Comparison of ENCODE assay signal across 32 cellular contexts in the genomic region with DNA sequence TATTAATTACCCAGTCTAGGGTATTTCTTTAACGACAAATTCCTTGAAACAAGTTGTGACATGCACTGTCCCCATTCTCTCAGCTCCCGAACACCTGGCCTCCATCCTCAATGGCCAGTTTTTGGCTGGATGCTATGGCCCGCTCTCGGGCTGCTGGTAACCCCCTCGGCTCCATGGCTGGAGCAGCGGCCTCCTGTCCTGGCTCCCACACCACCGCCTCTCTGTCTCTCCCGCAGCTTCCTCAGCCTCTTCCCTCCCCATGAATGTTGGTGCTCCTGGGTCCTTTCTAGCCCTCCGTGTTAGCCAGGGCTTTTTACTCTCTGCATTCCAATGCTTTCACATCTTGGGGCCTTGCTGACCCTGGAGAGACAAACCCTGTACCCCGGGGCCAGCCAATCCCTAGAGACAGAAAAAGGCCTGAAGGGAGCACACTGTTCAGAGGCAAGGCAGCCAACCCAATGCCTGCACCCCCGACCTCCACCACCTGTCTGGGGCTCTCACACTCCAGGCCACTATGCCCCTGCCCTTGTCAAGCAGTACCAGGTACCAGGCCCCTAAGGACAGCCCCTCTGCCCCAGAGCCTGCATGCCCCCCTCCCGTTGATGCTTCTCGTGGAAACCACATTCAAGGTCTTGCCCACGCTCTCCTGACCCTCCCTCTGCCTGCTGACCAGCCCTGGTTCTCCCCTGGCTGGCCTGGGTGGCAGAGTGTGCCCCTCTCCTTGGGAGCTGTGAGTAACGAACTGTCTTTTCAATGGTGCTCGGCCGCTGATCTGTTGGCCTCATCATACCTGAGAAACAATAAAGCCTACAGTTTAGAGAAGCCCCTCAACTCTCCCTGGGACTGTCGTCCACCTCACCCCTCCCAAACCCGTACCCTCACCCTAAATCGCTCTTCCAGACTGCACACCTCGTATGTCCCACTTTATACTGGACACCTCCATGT.
DNase-seq lines count a peak whose midpoint lies in the region; ATAC-seq, FAIRE-seq and TF ChIP-seq lines count a peak whose summit lies in the region.
"Had no signal": no experiment of that assay in that cellular context is flagged by ENCODE, and none has a peak within 500 bp of the region (broad histone marks: within the 10 kb centered on the region; RNA-seq: fewer than 3 reads in every experiment).

No MANE protein-coding gene starts in this region.

- intact Hi-C loops in transverse colon (cut with DNase I; ENCODE audit: low total_unique reads) = no loop called here

- no peak overlapping the region for H2AFZ ChIP-seq in H1 (ENCODE audit: low read length)

- POLR2A ChIA-PET in H1 (lab: Charles Lee; ENCODE audit: partially characterized antibody) = no interaction called here

- peak overlapping the region; percentile 41 for H3K27ac Mint-ChIP-seq in activated naive CD8-positive, alpha-beta T cell
- no peak overlapping the region for H3K27ac Mint-ChIP-seq in activated naive CD8-positive, alpha-beta T cell treated with anti-CD3 and anti-CD28 coated beads for 36 hours
- H3K27ac Mint-ChIP-seq in stimulated activated effector memory CD8-positive, alpha-beta T cell treated with anti-CD3 and anti-CD28 coated beads, Interleukin-12 subunit alpha, Interleukin-12 subunit beta, amount 100 ng/mL, for 72 hours = peak overlapping the region; percentile 80

- H3K36me3 ChIP-seq in H1 (ENCODE audit: control insufficient read depth in 2 of 4, insufficient read depth in 4 of 4, low read length in 3 of 4) = no peaks in the 10 kb centered on the region
- no peaks in the 10 kb centered on the region for H3K36me3 ChIP-seq in transverse colon
- H3K36me3 ChIP-seq: breast epithelium, lower lobe of right lung, ovary, thoracic aorta, uterus had no signal

- H3K79me2 ChIP-seq in H1 (ENCODE audit: control insufficient read depth in 1 of 2, insufficient read depth in 2 of 2, low read length in 2 of 2) = no peaks in the 10 kb centered on the region

- H3K27me3 ChIP-seq in H1 (replicated peaks in 1 of 4; ENCODE audit: control insufficient read depth in 3 of 4, extremely low read depth in 1 of 4, insufficient read depth in 3 of 4, low read length in 3 of 4) (no peaks in the 10 kb centered on the region), transverse colon (no peaks in the 10 kb centered on the region)
- H3K27me3 ChIP-seq: breast epithelium, ovary, uterus had no signal

- no peaks in the 10 kb centered on the region for H4K20me1 ChIP-seq in H1 (replicated peaks in 1 of 2; ENCODE audit: control insufficient read depth in 1 of 2, insufficient read depth in 2 of 2, low read length in 2 of 2)

- H3K36me3 Mint-ChIP-seq in activated naive CD8-positive, alpha-beta T cell = no peaks in the 10 kb centered on the region
- H3K36me3 Mint-ChIP-seq in activated naive CD8-positive, alpha-beta T cell treated with anti-CD3 and anti-CD28 coated beads for 36 hours = no peaks in the 10 kb centered on the region
- H3K36me3 Mint-ChIP-seq in stimulated activated effector memory CD8-positive, alpha-beta T cell treated with anti-CD3 and anti-CD28 coated beads, Interleukin-12 subunit alpha, Interleukin-12 subunit beta, amount 100 ng/mL, for 72 hours = peaks cover 5% of the 10 kb centered on the region
- H3K36me3 Mint-ChIP-seq: natural killer cell treated with Interleukin-12 subunit alpha and Interleukin-12 subunit beta and Interleukin-15 and Interleukin-18, amount 100 ng/mL, for 72 hours had no signal

- peak overlapping the region; percentile 48; the same call in 1 of the 2 replicates for H3K18ac ChIP-seq in H1 (ENCODE audit: extremely low read depth, low read length)

- TF ChIP-seq CTCF in H1 (IDR thresholded peaks at IDR 0.05; ENCODE audit: control extremely low read depth in 1 of 3, insufficient read depth in 1 of 3, low read depth in 1 of 3, low read length in 3 of 3) = no peak
- no peak for TF ChIP-seq CTCF in transverse colon (IDR thresholded peaks at IDR 0.05)

- peak overlapping the region; percentile 35 for H4K8ac ChIP-seq in H1 (ENCODE audit: extremely low read depth, insufficient read depth, low read length)

- H3K9ac ChIP-seq in H1 (replicated peaks in 1 of 4; ENCODE audit: extremely low read depth in 1 of 4, low read depth in 3 of 4, low read length in 3 of 4) = no peak overlapping the region

- 0 out of 2 replicates have a peak, but pooled peaks cover 1% of the 10 kb centered on the region for H3K23me2 ChIP-seq in H1 (ENCODE audit: low read depth, low read length)

- TF ChIP-seq RAD21 in H1 (IDR thresholded peaks at IDR 0.05 in 1 of 2, conservative IDR thresholded peaks at IDR 0.05 in 1 of 2; ENCODE audit: low read depth in 2 of 2, low read length in 2 of 2) = no peak

- H3K23ac ChIP-seq in H1 (ENCODE audit: insufficient read length) = no peak overlapping the region

- TF ChIP-seq EP300 in H1 (IDR thresholded peaks at IDR 0.05; ENCODE audit: borderline replicate concordance in 1 of 2, low read depth in 2 of 2, low read length in 2 of 2) (no peak), transverse colon (IDR thresholded peaks at IDR 0.05; ENCODE audit: low read depth) (no peak)

- no peak overlapping the region for H4K5ac ChIP-seq in H1 (ENCODE audit: insufficient read length, low read depth, low read length)

- no peaks in the 10 kb centered on the region for H3K9me3 Mint-ChIP-seq in activated naive CD8-positive, alpha-beta T cell (ENCODE audit: low read depth)
- no peaks in the 10 kb centered on the region for H3K9me3 Mint-ChIP-seq in activated naive CD8-positive, alpha-beta T cell treated with anti-CD3 and anti-CD28 coated beads for 36 hours
- no peaks in the 10 kb centered on the region for H3K9me3 Mint-ChIP-seq in stimulated activated effector memory CD8-positive, alpha-beta T cell treated with anti-CD3 and anti-CD28 coated beads, Interleukin-12 subunit alpha, Interleukin-12 subunit beta, amount 100 ng/mL, for 72 hours
- H3K9me3 Mint-ChIP-seq: natural killer cell treated with Interleukin-12 subunit alpha and Interleukin-12 subunit beta and Interleukin-15 and Interleukin-18, amount 100 ng/mL, for 72 hours had no signal

- no peak overlapping the region for H2AK5ac ChIP-seq in H1 (ENCODE audit: low read depth, low read length)

- H3K4ac ChIP-seq in H1 (replicated peaks; ENCODE audit: insufficient read length, low read depth, low read length) = no peak overlapping the region

- no peaks in the 10 kb centered on the region for H3K27me3 Mint-ChIP-seq in activated naive CD8-positive, alpha-beta T cell
- no peaks in the 10 kb centered on the region for H3K27me3 Mint-ChIP-seq in activated naive CD8-positive, alpha-beta T cell treated with anti-CD3 and anti-CD28 coated beads for 36 hours
- H3K27me3 Mint-ChIP-seq: natural killer cell treated with Interleukin-12 subunit alpha and Interleukin-12 subunit beta and Interleukin-15 and Interleukin-18, amount 100 ng/mL, for 72 hours; T-helper 17 cell had no signal

- WGBS in H1 (ENCODE audit: extremely low coverage in 1 of 2, insufficient coverage in 1 of 2, insufficient read length in 1 of 2, insufficient replicate concordance in 2 of 2, low coverage in 1 of 2, low lambda C conversion rate in 2 of 2, missing lambda C conversion rate in 1 of 2), 2 experiments = 92% methylated on average over 21 of the region's 21 CpGs; no CpG with 5 or more reads in 1 of the 2 experiments
- WGBS in transverse colon (ENCODE audit: low coverage in 1 of 2), 2 donors = 94 to 98% methylated on average over 8 to 21 of the region's 21 CpGs

- H3K4me1 Mint-ChIP-seq in activated naive CD8-positive, alpha-beta T cell (ENCODE audit: low read depth) = peaks cover 23% of the 10 kb centered on the region
- peaks cover 28% of the 10 kb centered on the region for H3K4me1 Mint-ChIP-seq in activated naive CD8-positive, alpha-beta T cell treated with anti-CD3 and anti-CD28 coated beads for 36 hours
- H3K4me1 Mint-ChIP-seq in stimulated activated effector memory CD8-positive, alpha-beta T cell treated with anti-CD3 and anti-CD28 coated beads, Interleukin-12 subunit alpha, Interleukin-12 subunit beta, amount 100 ng/mL, for 72 hours = peaks cover 21% of the 10 kb centered on the region

- no peak for FAIRE-seq in H1 (lab: Jason Lieb, UNC)
- FAIRE-seq: D721Med, endothelial cell of umbilical vein, frontal cortex, HepG2, TTC549 had no signal

- TF ChIP-seq POLR2A in H1 (IDR thresholded peaks at IDR 0.05; ENCODE audit: control extremely low read depth in 1 of 2, low read depth in 2 of 2, low read length in 2 of 2) = no peak
- no peak for TF ChIP-seq POLR2A in transverse colon (IDR thresholded peaks at IDR 0.05)

- ATAC-seq in stimulated activated effector memory CD8-positive, alpha-beta T cell treated with anti-CD3 and anti-CD28 coated beads, Interleukin-12 subunit alpha, Interleukin-12 subunit beta, amount 100 ng/mL, for 72 hours = no peak
- ATAC-seq: activated CD4-positive, CD25-positive, alpha-beta regulatory T cell treated with anti-CD3 and anti-CD28 coated beads, Interleukin-2, amount 50 U/mL, for 24 hours; HepG2; lower lobe of right lung; natural killer cell treated with Interleukin-12 subunit alpha and Interleukin-12 subunit beta and Interleukin-15 and Interleukin-18, amount 100 ng/mL, for 72 hours; T-helper 17 cell had no signal

- H3K4me3 ChIP-seq in H1 (ENCODE audit: extremely low read depth in 1 of 4, insufficient read depth in 2 of 4, low read depth in 3 of 4, low read length in 4 of 4) (no peak overlapping the region), transverse colon (no peak overlapping the region)
- H3K4me3 ChIP-seq: breast epithelium, lower lobe of right lung, ovary, SK-N-MC, thoracic aorta, uterus had no signal

- no peak overlapping the region for H2BK12ac ChIP-seq in H1 (ENCODE audit: low read depth, low read length)

- no peaks in the 10 kb centered on the region for H3K9me3 ChIP-seq in H1 (ENCODE audit: insufficient read depth in 2 of 2, low read depth in 1 of 2, low read length in 1 of 2)
- H3K9me3 ChIP-seq in transverse colon = no peaks in the 10 kb centered on the region
- H3K9me3 ChIP-seq: breast epithelium, lower lobe of right lung, ovary, thoracic aorta, uterus had no signal

- no peak overlapping the region; the same call in 1 of the 2 replicates for H2BK5ac ChIP-seq in H1 (ENCODE audit: low read depth, low read length)

- H2BK120ac ChIP-seq in H1 (replicated peaks; ENCODE audit: low read depth, low read length) = no peak overlapping the region

- no peak overlapping the region for H4K91ac ChIP-seq in H1 (replicated peaks; ENCODE audit: insufficient read length, low read length)

- peak; percentile 6 for DNase-seq in activated CD4-positive, alpha-beta T cell treated with anti-CD3 and anti-CD28 coated beads for 1 hour
- DNase-seq in activated CD4-positive, alpha-beta T cell treated with anti-CD3 and anti-CD28 coated beads, Interleukin-2, amount 50 U/mL, for 48 hours = no peak
- no peak for DNase-seq in activated naive CD8-positive, alpha-beta T cell treated with anti-CD3 and anti-CD28 coated beads for 36 hours
- DNase-seq in H1 (ENCODE audit: low read depth in 1 of 2, low spot score in 2 of 2) (no peak), SIG-M5 treated with dmso at 0.1 percent for 504 hours (lab: John Stamatoyannopoulos, UW; ENCODE audit: unreplicated experiment) (no peak), transverse colon (no peak)
- DNase-seq in stimulated activated effector memory CD8-positive, alpha-beta T cell treated with anti-CD3 and anti-CD28 coated beads, Interleukin-12 subunit alpha, Interleukin-12 subunit beta, amount 100 ng/mL, for 72 hours (ENCODE audit: low spot score in 2 of 2) = no peak
- DNase-seq: 8988T; C1 segment of cervical spinal cord; lower lobe of right lung; MM.1S; NCI-H1105 treated with DMSO at 0.1 percent for 48 hours; NCI-H187 treated with DMSO at 0.1 percent for 48 hours; NCI-H2171 treated with DMSO at 0.1 percent for 48 hours; NCI-H526; OCI-M1; retina; stimulated activated naive CD4-positive, alpha-beta T cell; T-helper 17 cell; uterus had no signal

- no peak overlapping the region for H3K27ac ChIP-seq in H1 (ENCODE audit: low read depth, low read length)
- no peak overlapping the region for H3K27ac ChIP-seq in transverse colon
- H3K27ac ChIP-seq: breast epithelium, lower lobe of right lung, ovary, SK-N-MC, thoracic aorta, uterus had no signal

- H2BK20ac ChIP-seq in H1 (ENCODE audit: low read length) = no peak overlapping the region

- H3K79me1 ChIP-seq in H1 (ENCODE audit: low read depth, low read length) = no peaks in the 10 kb centered on the region

- no peak overlapping the region for H3K56ac ChIP-seq in H1 (replicated peaks; ENCODE audit: insufficient read length, low read depth, low read length)

- CTCF ChIA-PET in H1 (lab: Charles Lee; ENCODE audit: partially characterized antibody) = interaction anchor here (0.9 to 16.2 kb wide), 3 partner anchors 15 to 41 kb away, joined by 3 to 227 read pairs (median 7); no protein-coding TSS in a partner anchor

- no peak overlapping the region for H3K4me2 ChIP-seq in H1 (ENCODE audit: insufficient read depth in 1 of 2, low read depth in 2 of 2, low read length in 2 of 2)

- H3K14ac ChIP-seq in H1 (ENCODE audit: insufficient read length) = no peak overlapping the region

- H3K4me1 ChIP-seq in H1 (replicated peaks in 1 of 4; ENCODE audit: control insufficient read depth in 3 of 4, insufficient read depth in 4 of 4, low read length in 3 of 4) = no peaks in the 10 kb centered on the region
- no peaks in the 10 kb centered on the region for H3K4me1 ChIP-seq in transverse colon
- H3K4me1 ChIP-seq: breast epithelium, lower lobe of right lung, uterus had no signal

- H3K4me3 Mint-ChIP-seq in activated naive CD8-positive, alpha-beta T cell = no peak overlapping the region
- H3K4me3 Mint-ChIP-seq in activated naive CD8-positive, alpha-beta T cell treated with anti-CD3 and anti-CD28 coated beads for 36 hours = no peak overlapping the region
- no peak overlapping the region for H3K4me3 Mint-ChIP-seq in stimulated activated effector memory CD8-positive, alpha-beta T cell treated with anti-CD3 and anti-CD28 coated beads, Interleukin-12 subunit alpha, Interleukin-12 subunit beta, amount 100 ng/mL, for 72 hours
- H3K4me3 Mint-ChIP-seq: natural killer cell treated with Interleukin-12 subunit alpha and Interleukin-12 subunit beta and Interleukin-15 and Interleukin-18, amount 100 ng/mL, for 72 hours had no signal

- in situ Hi-C loops in transverse colon (cut with MboI; ENCODE audit: low pct_ligation_motif_present in 1 of 4, low pct_unique_long_range_greater_than_20kb in 1 of 4, low sequenced_read_pairs in 3 of 4) = no loop called here

- no peak overlapping the region for H2BK15ac ChIP-seq in H1 (ENCODE audit: low read length)
